15 cellular contexts compared by ENCODE assay signal in genomic region chr15:22224241-22224671, GRCh38.
DNase-seq lines count a peak whose midpoint lies in the region; ATAC-seq and TF ChIP-seq lines count a peak whose summit lies in the region.
"Had no signal": no experiment of that assay in that cellular context is flagged by ENCODE, and none has a peak within 500 bp of the region (broad histone marks: within the 10 kb centered on the region; RNA-seq: fewer than 3 reads in every experiment).

No MANE protein-coding gene starts in this region.

- ATAC-seq in activated naive CD8-positive, alpha-beta T cell treated with anti-CD3 and anti-CD28 coated beads, Interleukin-2, amount 10 ng/mL, durations not matched to agents 7 days and 5 days (ENCODE audit: low read depth), result no peak
- no peak for ATAC-seq in activated naive CD8-positive, alpha-beta T cell treated with anti-CD3 and anti-CD28 coated beads, Interleukin-2, amount 50 U/mL, for 24 hours
- ATAC-seq in HG03521 (IDR thresholded peaks at IDR 0.05; ENCODE audit: unreplicated experiment) (no peak), HG03045 (IDR thresholded peaks at IDR 0.05; ENCODE audit: unreplicated experiment) (no peak)
- ATAC-seq: psoas muscle had no signal

- peaks cover 27% of the 10 kb centered on the region for H3K4me1 Mint-ChIP-seq in activated naive CD8-positive, alpha-beta T cell treated with anti-CD3 and anti-CD28 coated beads, Interleukin-2, amount 10 ng/mL, durations not matched to agents 7 days and 5 days
- H3K4me1 Mint-ChIP-seq in activated naive CD8-positive, alpha-beta T cell treated with anti-CD3 and anti-CD28 coated beads, Interleukin-2, amount 50 U/mL, for 24 hours, result peaks cover 20% of the 10 kb centered on the region
- H3K4me1 Mint-ChIP-seq in chondrocyte (ENCODE audit: low read depth), result no peaks in the 10 kb centered on the region
- H3K4me1 Mint-ChIP-seq in type B pancreatic cell (ENCODE audit: unreplicated experiment), result no peaks in the 10 kb centered on the region

- H3K36me3 Mint-ChIP-seq in activated naive CD8-positive, alpha-beta T cell treated with anti-CD3 and anti-CD28 coated beads, Interleukin-2, amount 10 ng/mL, durations not matched to agents 7 days and 5 days, result no peaks in the 10 kb centered on the region
- no peaks in the 10 kb centered on the region for H3K36me3 Mint-ChIP-seq in activated naive CD8-positive, alpha-beta T cell treated with anti-CD3 and anti-CD28 coated beads, Interleukin-2, amount 50 U/mL, for 24 hours (ENCODE audit: low read depth)
- no peaks in the 10 kb centered on the region for H3K36me3 Mint-ChIP-seq in chondrocyte (ENCODE audit: low read depth)
- H3K36me3 Mint-ChIP-seq in type B pancreatic cell, result peaks cover 7% of the 10 kb centered on the region

- H3K27me3 ChIP-seq in thyroid gland, result no peaks in the 10 kb centered on the region
- H3K27me3 ChIP-seq: breast epithelium, uterus had no signal

- no peak overlapping the region for H3K27ac ChIP-seq in thyroid gland
- H3K27ac ChIP-seq: breast epithelium, GM23248, psoas muscle, uterus had no signal

- no peak for DNase-seq in activated naive CD8-positive, alpha-beta T cell treated with anti-CD3 and anti-CD28 coated beads, Interleukin-2, amount 10 ng/mL, durations not matched to agents 7 days and 5 days
- no peak for DNase-seq in activated naive CD8-positive, alpha-beta T cell treated with anti-CD3 and anti-CD28 coated beads, Interleukin-2, amount 50 U/mL, for 24 hours
- peak; percentile 10 for DNase-seq in NB4 (ENCODE audit: low read depth)
- DNase-seq in chondrocyte (ENCODE audit: low spot score), result peak; percentile 84
- DNase-seq in type B pancreatic cell (ENCODE audit: extremely low spot score, unreplicated experiment), result peak; percentile 20
- DNase-seq in thyroid gland, result no peak
- DNase-seq: activated B cell treated with CpG ODN at 0.5 μM for 24 hours, EL, GM23248, NCI-H2081 treated with DMSO at 0.1 percent for 48 hours, uterus had no signal

- no peak overlapping the region for H3K4me3 ChIP-seq in NB4 (ENCODE audit: low read depth, low read length)
- no peak overlapping the region for H3K4me3 ChIP-seq in thyroid gland (replicated peaks in 1 of 3)
- H3K4me3 ChIP-seq: breast epithelium, GM23248, psoas muscle, uterus had no signal

- peaks cover 11% of the 10 kb centered on the region for H3K27me3 Mint-ChIP-seq in activated naive CD8-positive, alpha-beta T cell treated with anti-CD3 and anti-CD28 coated beads, Interleukin-2, amount 10 ng/mL, durations not matched to agents 7 days and 5 days
- peaks cover 1% of the 10 kb centered on the region for H3K27me3 Mint-ChIP-seq in activated naive CD8-positive, alpha-beta T cell treated with anti-CD3 and anti-CD28 coated beads, Interleukin-2, amount 50 U/mL, for 24 hours
- no peaks in the 10 kb centered on the region for H3K27me3 Mint-ChIP-seq in chondrocyte (ENCODE audit: low read depth)
- no peaks in the 10 kb centered on the region for H3K27me3 Mint-ChIP-seq in type B pancreatic cell

- no peaks in the 10 kb centered on the region for H3K36me3 ChIP-seq in thyroid gland
- H3K36me3 ChIP-seq: breast epithelium, uterus had no signal

- POLR2A ChIA-PET in activated naive CD8-positive, alpha-beta T cell treated with anti-CD3 and anti-CD28 coated beads, Interleukin-2, amount 10 ng/mL, durations not matched to agents 7 days and 5 days (lab: Charles Lee), result interaction anchor here (0.6 to 1.2 kb wide), 3 partner anchors 47 to 1872 kb away, joined by 3 to 6 read pairs (median 4); no protein-coding TSS in a partner anchor

- H3K9me3 ChIP-seq in thyroid gland, result no peaks in the 10 kb centered on the region
- H3K9me3 ChIP-seq: breast epithelium, psoas muscle, uterus had no signal

- no peak for TF ChIP-seq POLR2A in NB4 (IDR thresholded peaks at IDR 0.05; ENCODE audit: extremely low read depth, insufficient read length)
- no peak for TF ChIP-seq POLR2A in thyroid gland (IDR thresholded peaks at IDR 0.05)

- H3K4me1 ChIP-seq in thyroid gland, result no peaks in the 10 kb centered on the region
- H3K4me1 ChIP-seq: breast epithelium, psoas muscle, uterus had no signal

- H3K4me3 Mint-ChIP-seq in activated naive CD8-positive, alpha-beta T cell treated with anti-CD3 and anti-CD28 coated beads, Interleukin-2, amount 10 ng/mL, durations not matched to agents 7 days and 5 days, result no peak overlapping the region
- no peak overlapping the region for H3K4me3 Mint-ChIP-seq in activated naive CD8-positive, alpha-beta T cell treated with anti-CD3 and anti-CD28 coated beads, Interleukin-2, amount 50 U/mL, for 24 hours
- no peak overlapping the region for H3K4me3 Mint-ChIP-seq in chondrocyte (ENCODE audit: unreplicated experiment)
- no peak overlapping the region for H3K4me3 Mint-ChIP-seq in type B pancreatic cell
- H3K4me3 Mint-ChIP-seq: activated B cell treated with CpG ODN at 0.5 μM for 24 hours had no signal

- WGBS in thyroid gland, 2 donors, result 82 to 84% methylated on average over 9 of the region's 9 CpGs

- intact Hi-C loops in thyroid gland (cut with DNase I), result no loop called here

- H3K27ac Mint-ChIP-seq in activated naive CD8-positive, alpha-beta T cell treated with anti-CD3 and anti-CD28 coated beads, Interleukin-2, amount 10 ng/mL, durations not matched to agents 7 days and 5 days, result peak overlapping the region; percentile 50
- no peak overlapping the region for H3K27ac Mint-ChIP-seq in activated naive CD8-positive, alpha-beta T cell treated with anti-CD3 and anti-CD28 coated beads, Interleukin-2, amount 50 U/mL, for 24 hours
- H3K27ac Mint-ChIP-seq in chondrocyte (ENCODE audit: unreplicated experiment) (no peak overlapping the region), type B pancreatic cell (no peak overlapping the region)
- H3K27ac Mint-ChIP-seq: activated B cell treated with CpG ODN at 0.5 μM for 24 hours had no signal

- TF ChIP-seq CTCF in NB4 (IDR thresholded peaks at IDR 0.05; ENCODE audit: low read depth, low read length) (no peak), chondrocyte (IDR thresholded peaks at IDR 0.05) (no peak), type B pancreatic cell (conservative IDR thresholded peaks at IDR 0.05) (no peak), thyroid gland (IDR thresholded peaks at IDR 0.05) (no peak)

- H3K9me3 Mint-ChIP-seq in activated naive CD8-positive, alpha-beta T cell treated with anti-CD3 and anti-CD28 coated beads, Interleukin-2, amount 10 ng/mL, durations not matched to agents 7 days and 5 days, result no peaks in the 10 kb centered on the region
- no peaks in the 10 kb centered on the region for H3K9me3 Mint-ChIP-seq in activated naive CD8-positive, alpha-beta T cell treated with anti-CD3 and anti-CD28 coated beads, Interleukin-2, amount 50 U/mL, for 24 hours
- H3K9me3 Mint-ChIP-seq in chondrocyte (ENCODE audit: low read depth) (peaks cover 48% of the 10 kb centered on the region), type B pancreatic cell (peaks cover 21% of the 10 kb centered on the region)
- H3K9me3 Mint-ChIP-seq: activated B cell treated with CpG ODN at 0.5 μM for 24 hours had no signal

Comparison
In these comparisons a context has a peak if more than half of its experiments do, and no peak if none do; other contexts are left out.
1. DNase-seq: peak in NB4 (single experiment), chondrocyte (single experiment) and type B pancreatic cell (single experiment); none in activated naive CD8-positive, alpha-beta T cell treated with anti-CD3 and anti-CD28 coated beads, Interleukin-2, amount 10 ng/mL, durations not matched to agents 7 days and 5 days (single experiment), activated naive CD8-positive, alpha-beta T cell treated with anti-CD3 and anti-CD28 coated beads, Interleukin-2, amount 50 U/mL, for 24 hours (single experiment) and thyroid gland (0 of 2).